In the genomic region with DNA sequence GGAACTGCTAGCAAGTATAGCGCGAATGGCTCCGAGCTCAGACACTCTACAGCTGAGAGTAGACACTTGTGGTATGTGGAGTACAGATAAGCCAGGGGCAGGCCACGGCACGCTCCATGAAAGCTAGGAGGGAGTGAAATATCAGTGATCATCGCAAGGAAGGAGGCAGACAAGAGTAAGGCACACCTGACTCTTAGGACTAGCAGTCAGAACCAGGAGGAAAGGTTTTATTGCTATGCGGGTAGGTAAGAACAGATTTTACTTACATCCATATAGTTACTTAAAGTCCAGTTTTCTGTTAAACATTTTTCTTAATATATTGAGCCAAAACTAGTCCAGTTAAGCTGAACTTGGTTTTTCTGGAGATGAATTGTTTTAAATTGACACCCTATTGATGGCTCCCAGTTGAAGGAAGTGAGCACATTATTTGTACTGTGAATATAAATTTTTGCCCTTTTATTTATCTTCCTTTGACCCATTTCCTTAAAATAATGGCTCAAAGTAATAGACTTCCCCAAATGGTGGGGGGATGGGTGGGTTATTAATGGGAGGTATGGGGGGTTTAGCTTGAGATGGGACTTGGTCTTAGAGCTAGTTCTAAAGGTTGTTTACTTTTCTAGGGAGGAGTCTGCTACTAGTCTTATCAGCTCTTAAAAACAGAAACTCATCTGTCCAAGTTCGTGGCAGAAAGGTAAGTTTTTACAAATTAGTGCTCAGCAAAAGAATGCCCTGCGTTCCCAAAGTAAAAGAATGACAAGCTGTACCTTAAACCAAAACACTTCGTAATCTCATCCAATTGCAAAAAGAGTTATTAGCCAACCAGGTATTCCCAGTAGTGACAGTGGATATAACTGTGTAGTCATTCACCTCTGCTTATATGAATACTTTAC, we compare ENCODE assay signal across 1 cellular context.
TF ChIP-seq lines count a peak whose summit lies in the region.

No MANE protein-coding gene starts in this region.

TF ChIP-seq in K562, 482 proteins besides CTCF, POLR2A, EP300 and RAD21 (continued from another document and continues in another):
- TF ChIP-seq, protein P1, sequence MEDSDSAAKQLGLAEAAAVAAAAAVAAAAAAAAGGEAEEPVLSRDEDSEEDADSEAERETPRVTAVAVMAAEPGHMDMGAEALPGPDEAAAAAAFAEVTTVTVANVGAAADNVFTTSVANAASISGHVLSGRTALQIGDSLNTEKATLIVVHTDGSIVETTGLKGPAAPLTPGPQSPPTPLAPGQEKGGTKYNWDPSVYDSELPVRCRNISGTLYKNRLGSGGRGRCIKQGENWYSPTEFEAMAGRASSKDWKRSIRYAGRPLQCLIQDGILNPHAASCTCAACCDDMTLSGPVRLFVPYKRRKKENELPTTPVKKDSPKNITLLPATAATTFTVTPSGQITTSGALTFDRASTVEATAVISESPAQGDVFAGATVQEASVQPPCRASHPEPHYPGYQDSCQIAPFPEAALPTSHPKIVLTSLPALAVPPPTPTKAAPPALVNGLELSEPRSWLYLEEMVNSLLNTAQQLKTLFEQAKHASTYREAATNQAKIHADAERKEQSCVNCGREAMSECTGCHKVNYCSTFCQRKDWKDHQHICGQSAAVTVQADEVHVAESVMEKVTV (CRISPR knock-in tag; IDR thresholded peaks at IDR 0.05): peak; percentile 36
- TF ChIP-seq KAT8 (IDR thresholded peaks at IDR 0.05; ENCODE audit: low read depth) (no peak), ZNF780A (CRISPR knock-in tag; IDR thresholded peaks at IDR 0.05) (no peak), IFI16 (CRISPR knock-in tag; IDR thresholded peaks at IDR 0.05) (no peak), ZNF668 (CRISPR knock-in tag; IDR thresholded peaks at IDR 0.05) (no peak), CXXC5 (CRISPR knock-in tag; IDR thresholded peaks at IDR 0.05) (peak; percentile 64; the same call in 1 of the 2 replicates), TBL1XR1 (IDR thresholded peaks at IDR 0.05; ENCODE audit: low read length in 2 of 2) (peak; percentile 21 to 75; a peak in 2 of 4 replicates), ZNF239 (CRISPR knock-in tag; IDR thresholded peaks at IDR 0.05) (no peak), SP2 (IDR thresholded peaks at IDR 0.05; ENCODE audit: extremely low read depth, low read depth, low read length, poor library complexity, severe bottlenecking) (no peak), ZNF695 (CRISPR knock-in tag; IDR thresholded peaks at IDR 0.05) (no peak), RBM17 (IDR thresholded peaks at IDR 0.05; ENCODE audit: borderline replicate concordance, low read depth, low read length) (no peak), ZNF77 (CRISPR knock-in tag; IDR thresholded peaks at IDR 0.05) (no peak), POLR2B (IDR thresholded peaks at IDR 0.05; ENCODE audit: low read depth, partially characterized antibody) (peak; percentile 71), TAL1 (IDR thresholded peaks at IDR 0.05) (peak; percentile 78), ZNF444 (CRISPR knock-in tag; IDR thresholded peaks at IDR 0.05) (no peak), CCNT2 (IDR thresholded peaks at IDR 0.05; ENCODE audit: borderline replicate concordance, extremely low read depth, insufficient read length, low read depth, low read length) (peak; percentile 61), EHMT2 (IDR thresholded peaks at IDR 0.05) (no peak), MYC (IDR thresholded peaks at IDR 0.05; ENCODE audit: low read depth, low read length) (peak; percentile 41; the same call in 1 of the 2 replicates), MYC (CRISPR knock-in tag; IDR thresholded peaks at IDR 0.05; ENCODE audit: borderline replicate concordance, low read depth) (no peak), NFE2 (IDR thresholded peaks at IDR 0.05; ENCODE audit: low read depth) (peak; percentile 33; the same call in 1 of the 2 replicates), TAF7 (tag; IDR thresholded peaks at IDR 0.05) (no peak), SOX6 (IDR thresholded peaks at IDR 0.05) (peak; percentile 75), ZBTB7A (IDR thresholded peaks at IDR 0.05; ENCODE audit: borderline replicate concordance, control insufficient read depth, low read depth, low read length) (no peak), HDAC1 (IDR thresholded peaks at IDR 0.05) (peak in 1 of 2 experiments; percentile 85; a peak in 2 of 4 replicates), XRCC3 (IDR thresholded peaks at IDR 0.05) (no peak), CHD4 (IDR thresholded peaks at IDR 0.05; ENCODE audit: insufficient read depth, insufficient replicate concordance, low read depth, low read length, poor library complexity, severe bottlenecking) (peak; percentile 58), GTF2F1 (IDR thresholded peaks at IDR 0.05; ENCODE audit: low read depth, low read length) (no peak), RAD51 (IDR thresholded peaks at IDR 0.05; ENCODE audit: borderline replicate concordance, low read depth) (no peak), SMAD4 (CRISPR knock-in tag; conservative IDR thresholded peaks at IDR 0.05) (peak; percentile 83), NCOR1 (IDR thresholded peaks at IDR 0.05) (peak; percentile 79), BHLHE40 (IDR thresholded peaks at IDR 0.05; ENCODE audit: low read length) (peak; percentile 95), TARDBP (IDR thresholded peaks at IDR 0.05) (no peak), HDAC2 (IDR thresholded peaks at IDR 0.05) (no peak), POLR2AphosphoS5 (IDR thresholded peaks at IDR 0.05; ENCODE audit: control insufficient read depth, insufficient read depth, low read depth, low read length) (peak; percentile 88), OTX1 (CRISPR knock-in tag; IDR thresholded peaks at IDR 0.05) (peak; percentile 69), TAF1 (IDR thresholded peaks at IDR 0.05; ENCODE audit: control insufficient read depth, extremely low read depth, insufficient read depth, low read length, severe bottlenecking) (peak; percentile 60), XRCC5 (IDR thresholded peaks at IDR 0.05; ENCODE audit: low read depth, low read length) (0 out of 2 replicates have a peak, but pooled peaks have one; percentile 34), PPARD (CRISPR knock-in tag; IDR thresholded peaks at IDR 0.05) (no peak), ZNF197 (CRISPR knock-in tag; IDR thresholded peaks at IDR 0.05; ENCODE audit: low read depth) (no peak), ZNF324 (CRISPR knock-in tag; IDR thresholded peaks at IDR 0.05) (no peak), SIRT6 (IDR thresholded peaks at IDR 0.05; ENCODE audit: low read depth, low read length) (peak; percentile 93), ELF4 (CRISPR knock-in tag; IDR thresholded peaks at IDR 0.05) (peak; percentile 35; the same call in 1 of the 2 replicates), RB1 (IDR thresholded peaks at IDR 0.05; ENCODE audit: low read depth) (no peak), MBD2 (IDR thresholded peaks at IDR 0.05; ENCODE audit: borderline replicate concordance, low read depth) (0 out of 2 replicates have a peak, but pooled peaks have one; percentile 26), NUFIP1 (IDR thresholded peaks at IDR 0.05; ENCODE audit: partially characterized antibody) (peak; percentile 42), SRSF1 (IDR thresholded peaks at IDR 0.05; ENCODE audit: low read depth, low read length) (no peak), ZNF431 (CRISPR knock-in tag; IDR thresholded peaks at IDR 0.05) (no peak), SUPT5H (IDR thresholded peaks at IDR 0.05) (peak; percentile 49), ZFP30 (CRISPR knock-in tag; IDR thresholded peaks at IDR 0.05; ENCODE audit: borderline replicate concordance) (no peak), TCF3 (CRISPR knock-in tag; IDR thresholded peaks at IDR 0.05) (peak; percentile 88), ZNF75A (CRISPR knock-in tag; IDR thresholded peaks at IDR 0.05) (no peak), THRAP3 (IDR thresholded peaks at IDR 0.05; ENCODE audit: borderline replicate concordance) (peak; percentile 74; the same call in 1 of the 2 replicates), TEAD1 (CRISPR knock-in tag; IDR thresholded peaks at IDR 0.05) (peak; percentile 80 to 83; a peak in 3 of 4 replicates), RBM25 (IDR thresholded peaks at IDR 0.05; ENCODE audit: low read depth, low read length, severe bottlenecking) (no peak), BRCA1 (IDR thresholded peaks at IDR 0.05) (no peak), BRCA1 (CRISPR knock-in tag; IDR thresholded peaks at IDR 0.05) (no peak), FOXA3 (CRISPR knock-in tag; conservative IDR thresholded peaks at IDR 0.05 in 1 of 2, IDR thresholded peaks at IDR 0.05 in 1 of 2) (peak; percentile 72 to 82; a peak in 3 of 4 replicates)
- TF ChIP-seq, protein P2, sequence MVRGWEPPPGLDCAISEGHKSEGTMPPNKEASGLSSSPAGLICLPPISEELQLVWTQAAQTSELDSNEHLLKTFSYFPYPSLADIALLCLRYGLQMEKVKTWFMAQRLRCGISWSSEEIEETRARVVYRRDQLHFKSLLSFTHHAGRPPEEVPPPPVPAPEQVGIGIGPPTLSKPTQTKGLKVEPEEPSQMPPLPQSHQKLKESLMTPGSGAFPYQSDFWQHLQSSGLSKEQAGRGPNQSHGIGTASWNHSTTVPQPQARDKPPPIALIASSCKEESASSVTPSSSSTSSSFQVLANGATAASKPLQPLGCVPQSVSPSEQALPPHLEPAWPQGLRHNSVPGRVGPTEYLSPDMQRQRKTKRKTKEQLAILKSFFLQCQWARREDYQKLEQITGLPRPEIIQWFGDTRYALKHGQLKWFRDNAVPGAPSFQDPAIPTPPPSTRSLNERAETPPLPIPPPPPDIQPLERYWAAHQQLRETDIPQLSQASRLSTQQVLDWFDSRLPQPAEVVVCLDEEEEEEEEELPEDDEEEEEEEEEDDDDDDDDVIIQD (CRISPR knock-in tag; IDR thresholded peaks at IDR 0.05): no peak
- TF ChIP-seq, protein P3, sequence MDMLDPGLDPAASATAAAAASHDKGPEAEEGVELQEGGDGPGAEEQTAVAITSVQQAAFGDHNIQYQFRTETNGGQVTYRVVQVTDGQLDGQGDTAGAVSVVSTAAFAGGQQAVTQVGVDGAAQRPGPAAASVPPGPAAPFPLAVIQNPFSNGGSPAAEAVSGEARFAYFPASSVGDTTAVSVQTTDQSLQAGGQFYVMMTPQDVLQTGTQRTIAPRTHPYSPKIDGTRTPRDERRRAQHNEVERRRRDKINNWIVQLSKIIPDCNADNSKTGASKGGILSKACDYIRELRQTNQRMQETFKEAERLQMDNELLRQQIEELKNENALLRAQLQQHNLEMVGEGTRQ (CRISPR knock-in tag; IDR thresholded peaks at IDR 0.05): no peak
- TF ChIP-seq, protein P4, sequence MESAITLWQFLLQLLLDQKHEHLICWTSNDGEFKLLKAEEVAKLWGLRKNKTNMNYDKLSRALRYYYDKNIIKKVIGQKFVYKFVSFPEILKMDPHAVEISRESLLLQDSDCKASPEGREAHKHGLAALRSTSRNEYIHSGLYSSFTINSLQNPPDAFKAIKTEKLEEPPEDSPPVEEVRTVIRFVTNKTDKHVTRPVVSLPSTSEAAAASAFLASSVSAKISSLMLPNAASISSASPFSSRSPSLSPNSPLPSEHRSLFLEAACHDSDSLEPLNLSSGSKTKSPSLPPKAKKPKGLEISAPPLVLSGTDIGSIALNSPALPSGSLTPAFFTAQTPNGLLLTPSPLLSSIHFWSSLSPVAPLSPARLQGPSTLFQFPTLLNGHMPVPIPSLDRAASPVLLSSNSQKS (CRISPR knock-in tag; IDR thresholded peaks at IDR 0.05): no peak
- TF ChIP-seq, protein P5, sequence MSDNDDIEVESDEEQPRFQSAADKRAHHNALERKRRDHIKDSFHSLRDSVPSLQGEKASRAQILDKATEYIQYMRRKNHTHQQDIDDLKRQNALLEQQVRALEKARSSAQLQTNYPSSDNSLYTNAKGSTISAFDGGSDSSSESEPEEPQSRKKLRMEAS (CRISPR knock-in tag; IDR thresholded peaks at IDR 0.05): no peak
- TF ChIP-seq, protein P6, sequence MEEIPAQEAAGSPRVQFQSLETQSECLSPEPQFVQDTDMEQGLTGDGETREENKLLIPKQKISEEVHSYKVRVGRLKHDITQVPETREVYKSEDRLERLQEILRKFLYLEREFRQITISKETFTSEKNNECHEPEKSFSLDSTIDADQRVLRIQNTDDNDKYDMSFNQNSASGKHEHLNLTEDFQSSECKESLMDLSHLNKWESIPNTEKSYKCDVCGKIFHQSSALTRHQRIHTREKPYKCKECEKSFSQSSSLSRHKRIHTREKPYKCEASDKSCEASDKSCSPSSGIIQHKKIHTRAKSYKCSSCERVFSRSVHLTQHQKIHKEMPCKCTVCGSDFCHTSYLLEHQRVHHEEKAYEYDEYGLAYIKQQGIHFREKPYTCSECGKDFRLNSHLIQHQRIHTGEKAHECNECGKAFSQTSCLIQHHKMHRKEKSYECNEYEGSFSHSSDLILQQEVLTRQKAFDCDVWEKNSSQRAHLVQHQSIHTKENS (CRISPR knock-in tag; IDR thresholded peaks at IDR 0.05): no peak
- TF ChIP-seq, protein P7, sequence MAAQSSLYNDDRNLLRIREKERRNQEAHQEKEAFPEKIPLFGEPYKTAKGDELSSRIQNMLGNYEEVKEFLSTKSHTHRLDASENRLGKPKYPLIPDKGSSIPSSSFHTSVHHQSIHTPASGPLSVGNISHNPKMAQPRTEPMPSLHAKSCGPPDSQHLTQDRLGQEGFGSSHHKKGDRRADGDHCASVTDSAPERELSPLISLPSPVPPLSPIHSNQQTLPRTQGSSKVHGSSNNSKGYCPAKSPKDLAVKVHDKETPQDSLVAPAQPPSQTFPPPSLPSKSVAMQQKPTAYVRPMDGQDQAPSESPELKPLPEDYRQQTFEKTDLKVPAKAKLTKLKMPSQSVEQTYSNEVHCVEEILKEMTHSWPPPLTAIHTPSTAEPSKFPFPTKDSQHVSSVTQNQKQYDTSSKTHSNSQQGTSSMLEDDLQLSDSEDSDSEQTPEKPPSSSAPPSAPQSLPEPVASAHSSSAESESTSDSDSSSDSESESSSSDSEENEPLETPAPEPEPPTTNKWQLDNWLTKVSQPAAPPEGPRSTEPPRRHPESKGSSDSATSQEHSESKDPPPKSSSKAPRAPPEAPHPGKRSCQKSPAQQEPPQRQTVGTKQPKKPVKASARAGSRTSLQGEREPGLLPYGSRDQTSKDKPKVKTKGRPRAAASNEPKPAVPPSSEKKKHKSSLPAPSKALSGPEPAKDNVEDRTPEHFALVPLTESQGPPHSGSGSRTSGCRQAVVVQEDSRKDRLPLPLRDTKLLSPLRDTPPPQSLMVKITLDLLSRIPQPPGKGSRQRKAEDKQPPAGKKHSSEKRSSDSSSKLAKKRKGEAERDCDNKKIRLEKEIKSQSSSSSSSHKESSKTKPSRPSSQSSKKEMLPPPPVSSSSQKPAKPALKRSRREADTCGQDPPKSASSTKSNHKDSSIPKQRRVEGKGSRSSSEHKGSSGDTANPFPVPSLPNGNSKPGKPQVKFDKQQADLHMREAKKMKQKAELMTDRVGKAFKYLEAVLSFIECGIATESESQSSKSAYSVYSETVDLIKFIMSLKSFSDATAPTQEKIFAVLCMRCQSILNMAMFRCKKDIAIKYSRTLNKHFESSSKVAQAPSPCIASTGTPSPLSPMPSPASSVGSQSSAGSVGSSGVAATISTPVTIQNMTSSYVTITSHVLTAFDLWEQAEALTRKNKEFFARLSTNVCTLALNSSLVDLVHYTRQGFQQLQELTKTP (IDR thresholded peaks at IDR 0.05; ENCODE audit: low read depth in 1 of 2, partially characterized antibody in 2 of 2): peak in 1 of 2 experiments; percentile 31
- TF ChIP-seq, protein P8, sequence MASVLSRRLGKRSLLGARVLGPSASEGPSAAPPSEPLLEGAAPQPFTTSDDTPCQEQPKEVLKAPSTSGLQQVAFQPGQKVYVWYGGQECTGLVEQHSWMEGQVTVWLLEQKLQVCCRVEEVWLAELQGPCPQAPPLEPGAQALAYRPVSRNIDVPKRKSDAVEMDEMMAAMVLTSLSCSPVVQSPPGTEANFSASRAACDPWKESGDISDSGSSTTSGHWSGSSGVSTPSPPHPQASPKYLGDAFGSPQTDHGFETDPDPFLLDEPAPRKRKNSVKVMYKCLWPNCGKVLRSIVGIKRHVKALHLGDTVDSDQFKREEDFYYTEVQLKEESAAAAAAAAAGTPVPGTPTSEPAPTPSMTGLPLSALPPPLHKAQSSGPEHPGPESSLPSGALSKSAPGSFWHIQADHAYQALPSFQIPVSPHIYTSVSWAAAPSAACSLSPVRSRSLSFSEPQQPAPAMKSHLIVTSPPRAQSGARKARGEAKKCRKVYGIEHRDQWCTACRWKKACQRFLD (CRISPR knock-in tag; IDR thresholded peaks at IDR 0.05): peak; percentile 39; the same call in 1 of the 2 replicates
